In genomic region chr12:2613674-2614073, GRCh38 we compare ENCODE assay signal across 9 cellular contexts.
A peak's percentile ranks its signal among the peaks of the same experiment; 100 is the strongest.
DNase-seq lines count a peak whose midpoint lies in the region; ATAC-seq lines count a peak whose summit lies in the region.
"Had no signal": no experiment of that assay in that cellular context is flagged by ENCODE, and none has a peak within 500 bp of the region (broad histone marks: within the 10 kb centered on the region; RNA-seq: fewer than 3 reads in every experiment).

No MANE protein-coding gene starts in this region.

- H3K36me3 Mint-ChIP-seq in activated CD4-positive, alpha-beta memory T cell treated with anti-CD3 and anti-CD28 coated beads, Interleukin-2, amount 10 ng/mL, durations not matched to agents 7 days and 5 days (ENCODE audit: low read depth), result no peaks in the 10 kb centered on the region

- peak; percentile 2 to 30 for DNase-seq in stimulated activated CD4-positive, alpha-beta T cell treated with anti-CD3 and anti-CD28 coated beads, Interleukin-12 subunit alpha, Interleukin-12 subunit beta, amount 100 ng/mL, for 24 hours (ENCODE audit: low read depth in 2 of 2)
- no peak for DNase-seq in stimulated activated CD4-positive, alpha-beta T cell treated with anti-CD3 and anti-CD28 coated beads, Interleukin-12 subunit alpha, Interleukin-12 subunit beta, amount 100 ng/mL, for 4 hours
- DNase-seq in activated CD4-positive, alpha-beta memory T cell treated with anti-CD3 and anti-CD28 coated beads, Interleukin-2, amount 10 ng/mL, durations not matched to agents 7 days and 5 days, result peak; percentile 32
- peak; percentile 74 for DNase-seq in kidney glomerular epithelial cell (lab: John Stamatoyannopoulos, UW)
- DNase-seq in SIG-M5 treated with dmso at 0.1 percent for 504 hours (lab: John Stamatoyannopoulos, UW; ENCODE audit: unreplicated experiment), result no peak
- DNase-seq: activated B cell treated with CpG ODN at 0.5 μM for 24 hours had no signal

- POLR2A ChIA-PET in activated CD4-positive, alpha-beta memory T cell treated with anti-CD3 and anti-CD28 coated beads, Interleukin-2, amount 10 ng/mL, durations not matched to agents 7 days and 5 days (lab: Charles Lee), result no interaction called here

- H3K4me3 Mint-ChIP-seq in activated CD4-positive, alpha-beta memory T cell treated with anti-CD3 and anti-CD28 coated beads, Interleukin-2, amount 10 ng/mL, durations not matched to agents 7 days and 5 days, result no peak overlapping the region
- H3K4me3 Mint-ChIP-seq: activated B cell treated with CpG ODN at 0.5 μM for 24 hours had no signal

- CTCF ChIA-PET in activated CD4-positive, alpha-beta memory T cell treated with anti-CD3 and anti-CD28 coated beads, Interleukin-2, amount 10 ng/mL, durations not matched to agents 7 days and 5 days (lab: Charles Lee), result no interaction called here

- H3K4me1 Mint-ChIP-seq in activated CD4-positive, alpha-beta memory T cell treated with anti-CD3 and anti-CD28 coated beads, Interleukin-2, amount 10 ng/mL, durations not matched to agents 7 days and 5 days, result peaks cover 15% of the 10 kb centered on the region
- H3K4me1 Mint-ChIP-seq: activated B cell treated with CpG ODN at 0.5 μM for 24 hours had no signal

- no peaks in the 10 kb centered on the region for H3K9me3 Mint-ChIP-seq in activated CD4-positive, alpha-beta memory T cell treated with anti-CD3 and anti-CD28 coated beads, Interleukin-2, amount 10 ng/mL, durations not matched to agents 7 days and 5 days
- H3K9me3 Mint-ChIP-seq: activated B cell treated with CpG ODN at 0.5 μM for 24 hours had no signal

- no peak for ATAC-seq in GM18909 (IDR thresholded peaks at IDR 0.05; ENCODE audit: poor library complexity, unreplicated experiment)
- no peak for ATAC-seq in HG02759 (IDR thresholded peaks at IDR 0.05; ENCODE audit: unreplicated experiment)
- ATAC-seq in GM21515 (IDR thresholded peaks at IDR 0.05; ENCODE audit: unreplicated experiment), result no peak

- peaks cover 39% of the 10 kb centered on the region for H3K27me3 Mint-ChIP-seq in activated CD4-positive, alpha-beta memory T cell treated with anti-CD3 and anti-CD28 coated beads, Interleukin-2, amount 10 ng/mL, durations not matched to agents 7 days and 5 days

- H3K27ac Mint-ChIP-seq in activated CD4-positive, alpha-beta memory T cell treated with anti-CD3 and anti-CD28 coated beads, Interleukin-2, amount 10 ng/mL, durations not matched to agents 7 days and 5 days, result no peak overlapping the region
- H3K27ac Mint-ChIP-seq: activated B cell treated with CpG ODN at 0.5 μM for 24 hours had no signal

Comparison
In these comparisons a context has a peak if more than half of its experiments do, and no peak if none do; other contexts are left out.
1. DNase-seq: peak in stimulated activated CD4-positive, alpha-beta T cell treated with anti-CD3 and anti-CD28 coated beads, Interleukin-12 subunit alpha, Interleukin-12 subunit beta, amount 100 ng/mL, for 24 hours (2 of 2), activated CD4-positive, alpha-beta memory T cell treated with anti-CD3 and anti-CD28 coated beads, Interleukin-2, amount 10 ng/mL, durations not matched to agents 7 days and 5 days (single experiment) and kidney glomerular epithelial cell (single experiment); none in stimulated activated CD4-positive, alpha-beta T cell treated with anti-CD3 and anti-CD28 coated beads, Interleukin-12 subunit alpha, Interleukin-12 subunit beta, amount 100 ng/mL, for 4 hours (single experiment) and SIG-M5 treated with dmso at 0.1 percent for 504 hours (single experiment).